In genomic region chr13:99606322-99607089, GRCh38 we compare ENCODE assay signal across 8 cellular contexts. TPM values are rescaled to one million over a fixed set of nuclear protein-coding genes. Genes with fewer than 3 reads are reported as not detected.
DNase-seq lines count a peak whose midpoint lies in the region; ATAC-seq, FAIRE-seq and TF ChIP-seq lines count a peak whose summit lies in the region.

TSS of gene CLYBL (plus strand) at chr13:99606690.

- FAIRE-seq in urothelium cell line (lab: Jason Lieb, UNC), result peak; percentile 13

- H3K27me3 ChIP-seq in left ventricle myocardium inferior (ENCODE audit: low read depth), result no peaks in the 10 kb centered on the region
- H3K27me3 ChIP-seq in psoas muscle (ENCODE audit: insufficient read depth in 3 of 3, low read length in 2 of 3), result no peaks in the 10 kb centered on the region

- CTCF ChIA-PET in T-cell (lab: Charles Lee), result interaction anchor here in 1 of 2 donors (0.5 to 1.5 kb wide), 14 partner anchors 13 to 1590 kb away, joined by 3 to 9 read pairs (median 3); partner anchors contain the start of gene TMTC4

- ATAC-seq in HG02571 (IDR thresholded peaks at IDR 0.05; ENCODE audit: unreplicated experiment), result peak; percentile 84
- ATAC-seq in T-cell (replicated peaks in 1 of 4), result peak; percentile 87 to 92 (median 88)
- peak; percentile 95 to 97 (median 97) for ATAC-seq in psoas muscle

- POLR2A ChIA-PET in T-cell (lab: Charles Lee), result interaction anchor here in 1 of 2 donors (0.5 to 0.9 kb wide), 7 partner anchors 16 to 1889 kb away, joined by 3 to 7 read pairs (median 3); no protein-coding TSS in a partner anchor

- H3K27ac Mint-ChIP-seq in T-cell, result peak within 1 kb of the TSS; percentile 89 to 92

- intact Hi-C loops in left ventricle myocardium inferior (cut with micrococcal nuclease) (no loop called here), psoas muscle (cut with DNase I) (loop anchor here in 1 of 2 donors (5.0 kb wide), 1 partner anchor 109 kb away; no protein-coding TSS in a partner anchor)

- peaks cover 22% of the 10 kb centered on the region for H3K4me1 ChIP-seq in left ventricle myocardium inferior
- peaks cover 7% of the 10 kb centered on the region for H3K4me1 ChIP-seq in psoas muscle

- peak within 1 kb of the TSS; percentile 85 to 88 (median 87) for H3K4me3 Mint-ChIP-seq in T-cell

- peaks cover 6% of the 10 kb centered on the region for H3K36me3 Mint-ChIP-seq in T-cell

- WGBS in psoas muscle, 3 donors, result 1% methylated on average over 33 to 74 of the region's 74 CpGs

- TF ChIP-seq CTCF in GM12865 (IDR thresholded peaks at IDR 0.05; ENCODE audit: insufficient read depth, low read depth, low read length, missing control alignments), result no peak
- TF ChIP-seq CTCF in NB4 (IDR thresholded peaks at IDR 0.05; ENCODE audit: low read depth, low read length), result no peak
- TF ChIP-seq CTCF in left ventricle myocardium inferior (IDR thresholded peaks at IDR 0.05; ENCODE audit: borderline replicate concordance), result no peak
- TF ChIP-seq CTCF in psoas muscle (IDR thresholded peaks at IDR 0.05), result no peak

- TF ChIP-seq POLR2A in NB4 (IDR thresholded peaks at IDR 0.05; ENCODE audit: extremely low read depth, insufficient read length), result peak; percentile 94

- H3K9me3 ChIP-seq in left ventricle myocardium inferior (replicated peaks) (peaks cover 3% of the 10 kb centered on the region), psoas muscle (no peaks in the 10 kb centered on the region)

- DNase-seq in GM12865 (ENCODE audit: low read depth) (peak; percentile 95), NB4 (ENCODE audit: low read depth) (peak; percentile 94), T-cell (peak; percentile 70 to 92 (median 85)), amniotic stem cell (lab: John Stamatoyannopoulos, UW) (peak; percentile 72), left ventricle myocardium inferior (peak; percentile 91), psoas muscle (peak; percentile 87 to 96), urothelium cell line (ENCODE audit: low spot score) (peak; percentile 85)

- peaks cover 52 to 60% (median 59%) of the 10 kb centered on the region in 3 donors for H3K4me1 Mint-ChIP-seq in T-cell

- H3K27ac ChIP-seq in left ventricle myocardium inferior (replicated peaks) (peak within 1 kb of the TSS; percentile 91), psoas muscle (peak within 1 kb of the TSS; percentile 87)

- H3K27me3 Mint-ChIP-seq in T-cell, result no peaks in the 10 kb centered on the region

- H3K36me3 ChIP-seq in left ventricle myocardium inferior, result no peaks in the 10 kb centered on the region
- H3K36me3 ChIP-seq in psoas muscle (ENCODE audit: insufficient read depth in 1 of 2, low read depth in 1 of 2), result no peaks in the 10 kb centered on the region

- peak within 1 kb of the TSS; percentile 80 for H3K4me3 ChIP-seq in GM12865 (ENCODE audit: low read depth, low read length)
- peak within 1 kb of the TSS; percentile 87 for H3K4me3 ChIP-seq in NB4 (ENCODE audit: low read depth, low read length)
- H3K4me3 ChIP-seq in left ventricle myocardium inferior, result peak within 1 kb of the TSS; percentile 83
- H3K4me3 ChIP-seq in psoas muscle, result peak within 1 kb of the TSS; percentile 89

- no peaks in the 10 kb centered on the region for H3K9me3 Mint-ChIP-seq in T-cell

RNA-seq across cellular contexts. Expression of gene CLYBL, which starts in this region (rescaled TPM):
- total RNA-seq in T-cell, result 10 to 100 TPM; 11.7 to 19.9 (median 15.0) TPM
- total RNA-seq in left ventricle myocardium inferior, result 25.5 TPM
- 10 to 100 TPM; 12.6 to 25.5 (median 18.7) TPM for total RNA-seq in psoas muscle
- polyA plus RNA-seq in psoas muscle, result 10 to 100 TPM in 2 of 3 donors, 1 to 10 TPM in 1; 6.0 to 14.7 (median 13.0) TPM

Comparison
In these comparisons a context has a peak if more than half of its experiments do, and no peak if none do; other contexts are left out.
1. Peak in every context shown above with its lines: DNase-seq, ATAC-seq, H3K4me3 ChIP-seq and H3K27ac ChIP-seq.